In genomic region chr20:47501117-47501482, GRCh38 we compare ENCODE assay signal across 8 cellular contexts. TPM values are rescaled to one million over a fixed set of nuclear protein-coding genes. Genes with fewer than 3 reads are reported as not detected.
A peak's percentile ranks its signal among the peaks of the same experiment; 100 is the strongest.
DNase-seq lines count a peak whose midpoint lies in the region; ATAC-seq and TF ChIP-seq lines count a peak whose summit lies in the region.

No MANE protein-coding gene starts in this region.

- H3K27ac ChIP-seq in SK-N-MC (peak overlapping the region; percentile 12; the same call in 1 of the 2 replicates), sigmoid colon (peak overlapping the region; percentile 91 to 96 (median 94))

- no peaks in the 10 kb centered on the region for H3K27me3 ChIP-seq in sigmoid colon

- H3K4me3 ChIP-seq in SK-N-MC (peak overlapping the region; percentile 99), foreskin fibroblast (ENCODE audit: low read depth in 1 of 2, low read length in 2 of 2) (peak overlapping the region; percentile 72 to 98), sigmoid colon (peak overlapping the region; percentile 69 to 94 (median 91))

- H3K36me3 ChIP-seq in SK-N-MC (ENCODE audit: insufficient read depth, low read length) (no peaks in the 10 kb centered on the region), sigmoid colon (no peaks in the 10 kb centered on the region)

- no peak for TF ChIP-seq POLR2A in sigmoid colon (IDR thresholded peaks at IDR 0.05)

- no peaks in the 10 kb centered on the region for H3K9me3 Mint-ChIP-seq in T-helper 2 cell treated with Interferon-gamma antibody and Interleukin-4, amounts not matched to agents 5 μg/mL and 100 μg/mL, for 36 hours

- H3K27ac Mint-ChIP-seq in T-helper 2 cell treated with Interferon-gamma antibody and Interleukin-4, amounts not matched to agents 5 μg/mL and 100 μg/mL, for 36 hours = peak overlapping the region; percentile 96

- no peak for TF ChIP-seq EP300 in sigmoid colon (IDR thresholded peaks at IDR 0.05)

- 18 to 24% methylated on average over 5 of the region's 5 CpGs for WGBS in sigmoid colon, 2 donors

- H3K9ac ChIP-seq in SK-N-MC (ENCODE audit: insufficient read length) = peak overlapping the region; percentile 77

- intact Hi-C loops in sigmoid colon (cut with DNase I) = loop anchor here (5.0 to 10.0 kb wide), 4 partner anchors 76 to 226 kb away; no protein-coding TSS in a partner anchor

- H3K4me3 Mint-ChIP-seq in T-helper 2 cell treated with Interferon-gamma antibody and Interleukin-4, amounts not matched to agents 5 μg/mL and 100 μg/mL, for 36 hours = peak overlapping the region; percentile 99

- peaks cover 0 to 24% (median 14%) of the 10 kb centered on the region in 4 donors for H3K4me1 ChIP-seq in sigmoid colon

- H3K4me1 Mint-ChIP-seq in T-helper 2 cell treated with Interferon-gamma antibody and Interleukin-4, amounts not matched to agents 5 μg/mL and 100 μg/mL, for 36 hours (ENCODE audit: low read depth) = peaks cover 35% of the 10 kb centered on the region

- no peak for DNase-seq in T-helper 2 cell treated with Interferon-gamma antibody and Interleukin-4, amounts not matched to agents 5 μg/mL and 100 μg/mL, for 36 hours (ENCODE audit: low spot score)
- DNase-seq in T-helper 2 cell (no peak), SK-N-MC (ENCODE audit: low read depth, low spot score) (no peak), foreskin fibroblast (no peak), sigmoid colon (no peak), NCI-H1105 treated with DMSO at 0.1 percent for 48 hours (lab: John Stamatoyannopoulos, UW) (no peak), SW 1271 (lab: John Stamatoyannopoulos, UW) (no peak)

- peaks cover 14% of the 10 kb centered on the region for H3K36me3 Mint-ChIP-seq in T-helper 2 cell treated with Interferon-gamma antibody and Interleukin-4, amounts not matched to agents 5 μg/mL and 100 μg/mL, for 36 hours (ENCODE audit: low read depth)

- no peak for TF ChIP-seq CTCF in foreskin fibroblast (IDR thresholded peaks at IDR 0.05; ENCODE audit: low read depth, low read length)
- TF ChIP-seq CTCF in sigmoid colon (IDR thresholded peaks at IDR 0.05) = no peak

- H3K27me3 Mint-ChIP-seq in T-helper 2 cell treated with Interferon-gamma antibody and Interleukin-4, amounts not matched to agents 5 μg/mL and 100 μg/mL, for 36 hours (ENCODE audit: low read depth) = no peaks in the 10 kb centered on the region

- no peak for ATAC-seq in GM18519 (IDR thresholded peaks at IDR 0.05; ENCODE audit: low FRiP score, unreplicated experiment)

- no peaks in the 10 kb centered on the region for H3K9me3 ChIP-seq in SK-N-MC (ENCODE audit: low read depth, low read length)
- no peaks in the 10 kb centered on the region for H3K9me3 ChIP-seq in sigmoid colon

RNA-seq across cellular contexts. Expression of gene NCOA3, which starts 0.6 kb away (rescaled TPM):
- total RNA-seq in sigmoid colon = 10 to 100 TPM; 22.8 to 51.0 (median 26.4) TPM
- 10 to 100 TPM in 1 of 3 donors, 1 to 10 TPM in 2; 4.8 to 13.7 (median 4.9) TPM for polyA plus RNA-seq in sigmoid colon
